In genomic region chr16:71340406-71340805, GRCh38 we compare ENCODE assay signal across 32 cellular contexts. TPM values are rescaled to one million over a fixed set of nuclear protein-coding genes. Genes with fewer than 3 reads are reported as not detected.
"Had no signal": no experiment of that assay in that cellular context is flagged by ENCODE, and none has a peak within 500 bp of the region (broad histone marks: within the 10 kb centered on the region; RNA-seq: fewer than 3 reads in every experiment).

No MANE protein-coding gene starts in this region.

- H3K4me1 Mint-ChIP-seq: activated CD4-positive, alpha-beta T cell treated with anti-CD3 and anti-CD28 coated beads for 36 hours; activated naive CD4-positive, alpha-beta T cell treated with anti-CD3 and anti-CD28 coated beads, Interleukin-2, amount 50 U/mL, for 24 hours; activated naive CD8-positive, alpha-beta T cell treated with anti-CD3 and anti-CD28 coated beads for 36 hours had no signal

- H3K36me3 Mint-ChIP-seq: activated CD4-positive, alpha-beta memory T cell treated with anti-CD3 and anti-CD28 coated beads for 36 hours; activated CD8-positive, alpha-beta memory T cell treated with anti-CD3 and anti-CD28 coated beads, Interleukin-2, amount 10 ng/mL, durations not matched to agents 7 days and 5 days; activated naive CD4-positive, alpha-beta T cell treated with anti-CD3 and anti-CD28 coated beads, Interleukin-2, amount 50 U/mL, for 24 hours; activated naive CD8-positive, alpha-beta T cell treated with anti-CD3 and anti-CD28 coated beads for 36 hours; brain had no signal

- H3K27ac Mint-ChIP-seq: activated CD4-positive, alpha-beta memory T cell treated with anti-CD3 and anti-CD28 coated beads for 36 hours; activated CD4-positive, alpha-beta T cell treated with anti-CD3 and anti-CD28 coated beads for 36 hours; activated CD4-positive, alpha-beta T cell treated with anti-CD3 and anti-CD28 coated beads, Interleukin-2, amount 10 ng/mL, durations not matched to agents 24 days and 14 days; activated CD8-positive, alpha-beta memory T cell treated with anti-CD3 and anti-CD28 coated beads, Interleukin-2, amount 10 ng/mL, durations not matched to agents 7 days and 5 days; activated CD8-positive, alpha-beta T cell treated with anti-CD3 and anti-CD28 coated beads, Interleukin-2, amount 10 ng/mL, durations not matched to agents 7 days and 5 days; activated naive CD4-positive, alpha-beta T cell treated with anti-CD3 and anti-CD28 coated beads for 36 hours; activated naive CD4-positive, alpha-beta T cell treated with anti-CD3 and anti-CD28 coated beads, Interleukin-2, amount 50 U/mL, for 24 hours; activated naive CD8-positive, alpha-beta T cell treated with anti-CD3 and anti-CD28 coated beads for 36 hours; activated T-helper 1 cell treated with anti-CD3 and anti-CD28 coated beads, Interleukin-12 subunit alpha, Interleukin-12 subunit beta, Interleukin-2, Interleukin-4 antibody, amounts not matched to agents 30 ng/mL and 10 ng/mL and 1 ng/mL, durations not matched to agents 14 hours and 24 hours and 36 hours; activated T-helper 2 cell treated with anti-CD3 and anti-CD28 coated beads, Interferon-gamma antibody, Interleukin-2, Interleukin-4, amounts not matched to agents 10 μg/mL and 5 μg/mL and 100 μg/mL, durations not matched to agents 14 hours and 24 hours and 36 hours had no signal

- H3K4me1 ChIP-seq: ascending aorta, breast epithelium, colonic mucosa, gastrocnemius medialis had no signal

- H3K27ac ChIP-seq: ascending aorta, breast epithelium, cardiac muscle cell, colonic mucosa, foreskin keratinocyte, gastrocnemius medialis had no signal

- H3K9me3 Mint-ChIP-seq: activated CD4-positive, alpha-beta memory T cell treated with anti-CD3 and anti-CD28 coated beads for 36 hours; activated CD4-positive, alpha-beta T cell treated with anti-CD3 and anti-CD28 coated beads, Interleukin-2, amount 10 ng/mL, durations not matched to agents 24 days and 14 days; activated naive CD4-positive, alpha-beta T cell treated with anti-CD3 and anti-CD28 coated beads for 36 hours; activated naive CD8-positive, alpha-beta T cell treated with anti-CD3 and anti-CD28 coated beads for 36 hours; activated T-helper 1 cell treated with anti-CD3 and anti-CD28 coated beads, Interleukin-12 subunit alpha, Interleukin-12 subunit beta, Interleukin-2, Interleukin-4 antibody, amounts not matched to agents 30 ng/mL and 10 ng/mL and 1 ng/mL, durations not matched to agents 14 hours and 24 hours and 36 hours; activated T-helper 2 cell treated with anti-CD3 and anti-CD28 coated beads, Interferon-gamma antibody, Interleukin-2, Interleukin-4, amounts not matched to agents 10 μg/mL and 5 μg/mL and 100 μg/mL, durations not matched to agents 14 hours and 24 hours and 36 hours had no signal

- H3K4me3 Mint-ChIP-seq: activated CD4-positive, alpha-beta memory T cell treated with anti-CD3 and anti-CD28 coated beads for 36 hours; activated CD4-positive, alpha-beta T cell treated with anti-CD3 and anti-CD28 coated beads for 36 hours; activated CD4-positive, alpha-beta T cell treated with anti-CD3 and anti-CD28 coated beads, Interleukin-2, amount 10 ng/mL, durations not matched to agents 24 days and 14 days; activated CD8-positive, alpha-beta memory T cell treated with anti-CD3 and anti-CD28 coated beads, Interleukin-2, amount 10 ng/mL, durations not matched to agents 7 days and 5 days; activated CD8-positive, alpha-beta T cell treated with anti-CD3 and anti-CD28 coated beads, Interleukin-2, amount 10 ng/mL, durations not matched to agents 7 days and 5 days; activated naive CD4-positive, alpha-beta T cell treated with anti-CD3 and anti-CD28 coated beads for 36 hours; activated naive CD4-positive, alpha-beta T cell treated with anti-CD3 and anti-CD28 coated beads, Interleukin-2, amount 50 U/mL, for 24 hours; activated naive CD8-positive, alpha-beta T cell treated with anti-CD3 and anti-CD28 coated beads for 36 hours; activated T-helper 1 cell treated with anti-CD3 and anti-CD28 coated beads, Interleukin-12 subunit alpha, Interleukin-12 subunit beta, Interleukin-2, Interleukin-4 antibody, amounts not matched to agents 30 ng/mL and 10 ng/mL and 1 ng/mL, durations not matched to agents 14 hours and 24 hours and 36 hours; brain had no signal

- H3K9me3 ChIP-seq: ascending aorta, breast epithelium, colonic mucosa, gastrocnemius medialis had no signal

- H3K27me3 ChIP-seq: ascending aorta, breast epithelium, colonic mucosa, foreskin keratinocyte had no signal

- H3K4me3 ChIP-seq: ascending aorta, breast epithelium, cardiac muscle cell, colonic mucosa, gastrocnemius medialis had no signal

- H3K36me3 ChIP-seq: ascending aorta, breast epithelium, cardiac muscle cell, colonic mucosa, gastrocnemius medialis had no signal

- H3K27me3 Mint-ChIP-seq: activated CD4-positive, alpha-beta T cell treated with anti-CD3 and anti-CD28 coated beads, Interleukin-2, amount 10 ng/mL, durations not matched to agents 24 days and 14 days had no signal

- DNase-seq: activated CD4-positive, alpha-beta memory T cell treated with anti-CD3 and anti-CD28 coated beads for 36 hours; activated CD4-positive, alpha-beta T cell treated with anti-CD3 and anti-CD28 coated beads for 36 hours; activated CD4-positive, alpha-beta T cell treated with anti-CD3 and anti-CD28 coated beads, Interleukin-2, amount 10 ng/mL, durations not matched to agents 24 days and 14 days; activated CD4-positive, CD25-positive, alpha-beta regulatory T cell; activated CD4-positive, CD25-positive, alpha-beta regulatory T cell treated with anti-CD3 and anti-CD28 coated beads, Interleukin-2, amount 50 U/mL, for 72 hours; activated CD8-positive, alpha-beta memory T cell treated with anti-CD3 and anti-CD28 coated beads, Interleukin-2, amount 10 ng/mL, durations not matched to agents 7 days and 5 days; activated CD8-positive, alpha-beta memory T cell treated with anti-CD3 and anti-CD28 coated beads, Interleukin-2, amount 50 U/mL, for 4 hours; activated CD8-positive, alpha-beta T cell treated with anti-CD3 and anti-CD28 coated beads, Interleukin-2, amount 10 ng/mL, durations not matched to agents 7 days and 5 days; activated effector memory CD4-positive, alpha-beta T cell treated with anti-CD3 and anti-CD28 coated beads, Interleukin-2, amount 50 U/mL, for 16 hours; activated naive CD4-positive, alpha-beta T cell treated with anti-CD3 and anti-CD28 coated beads for 36 hours; activated naive CD8-positive, alpha-beta T cell treated with anti-CD3 and anti-CD28 coated beads for 36 hours; activated T-cell treated with anti-CD3 and anti-CD28 coated beads, Interleukin-2, amount 50 U/mL, for 1 hour; activated T-cell treated with anti-CD3 and anti-CD28 coated beads, Interleukin-2, amount 50 U/mL, for 48 hours; central memory CD4-positive, alpha-beta T cell; cerebellar nuclear complex; colonic mucosa; effector CD8-positive, alpha-beta T cell; gastrocnemius medialis; glutamatergic neuron; T-helper 2 cell had no signal

- ATAC-seq: activated CD4-positive, alpha-beta T cell treated with anti-CD3 and anti-CD28 coated beads for 36 hours; activated CD8-positive, alpha-beta memory T cell treated with anti-CD3 and anti-CD28 coated beads, Interleukin-2, amount 10 ng/mL, durations not matched to agents 7 days and 5 days; activated CD8-positive, alpha-beta T cell treated with anti-CD3 and anti-CD28 coated beads, Interleukin-2, amount 10 ng/mL, durations not matched to agents 7 days and 5 days; gastrocnemius medialis had no signal

RNA-seq across cellular contexts. Expression of gene CALB2, which starts 18.1 kb away (rescaled TPM):
- total RNA-seq: activated CD4-positive, alpha-beta memory T cell treated with anti-CD3 and anti-CD28 coated beads for 36 hours; activated CD4-positive, alpha-beta T cell treated with anti-CD3 and anti-CD28 coated beads for 36 hours; activated CD4-positive, alpha-beta T cell treated with anti-CD3 and anti-CD28 coated beads, Interleukin-2, amount 10 ng/mL, durations not matched to agents 24 days and 14 days; activated CD8-positive, alpha-beta memory T cell treated with anti-CD3 and anti-CD28 coated beads for 36 hours; activated CD8-positive, alpha-beta memory T cell treated with anti-CD3 and anti-CD28 coated beads, Interleukin-2, amount 10 ng/mL, durations not matched to agents 7 days and 5 days; activated CD8-positive, alpha-beta T cell treated with anti-CD3 and anti-CD28 coated beads, Interleukin-2, amount 10 ng/mL, durations not matched to agents 7 days and 5 days; activated naive CD4-positive, alpha-beta T cell treated with anti-CD3 and anti-CD28 coated beads for 36 hours; activated naive CD8-positive, alpha-beta T cell treated with anti-CD3 and anti-CD28 coated beads for 36 hours; activated T-helper 1 cell treated with anti-CD3 and anti-CD28 coated beads, Interleukin-12 subunit alpha, Interleukin-12 subunit beta, Interleukin-2, Interleukin-4 antibody, amounts not matched to agents 30 ng/mL and 10 ng/mL and 1 ng/mL, durations not matched to agents 14 hours and 24 hours and 36 hours; activated T-helper 2 cell treated with anti-CD3 and anti-CD28 coated beads, Interferon-gamma antibody, Interleukin-2, Interleukin-4, amounts not matched to agents 10 μg/mL and 5 μg/mL and 100 μg/mL, durations not matched to agents 14 hours and 24 hours and 36 hours; dermis microvascular lymphatic vessel endothelial cell; endothelial cell of umbilical vein; T-helper 1 cell treated with Interleukin-12 subunit alpha and Interleukin-12 subunit beta and Interleukin-4 antibody, amounts not matched to agents 30 ng/mL and 1 ng/mL, for 36 hours had no signal
